In the genomic region with DNA sequence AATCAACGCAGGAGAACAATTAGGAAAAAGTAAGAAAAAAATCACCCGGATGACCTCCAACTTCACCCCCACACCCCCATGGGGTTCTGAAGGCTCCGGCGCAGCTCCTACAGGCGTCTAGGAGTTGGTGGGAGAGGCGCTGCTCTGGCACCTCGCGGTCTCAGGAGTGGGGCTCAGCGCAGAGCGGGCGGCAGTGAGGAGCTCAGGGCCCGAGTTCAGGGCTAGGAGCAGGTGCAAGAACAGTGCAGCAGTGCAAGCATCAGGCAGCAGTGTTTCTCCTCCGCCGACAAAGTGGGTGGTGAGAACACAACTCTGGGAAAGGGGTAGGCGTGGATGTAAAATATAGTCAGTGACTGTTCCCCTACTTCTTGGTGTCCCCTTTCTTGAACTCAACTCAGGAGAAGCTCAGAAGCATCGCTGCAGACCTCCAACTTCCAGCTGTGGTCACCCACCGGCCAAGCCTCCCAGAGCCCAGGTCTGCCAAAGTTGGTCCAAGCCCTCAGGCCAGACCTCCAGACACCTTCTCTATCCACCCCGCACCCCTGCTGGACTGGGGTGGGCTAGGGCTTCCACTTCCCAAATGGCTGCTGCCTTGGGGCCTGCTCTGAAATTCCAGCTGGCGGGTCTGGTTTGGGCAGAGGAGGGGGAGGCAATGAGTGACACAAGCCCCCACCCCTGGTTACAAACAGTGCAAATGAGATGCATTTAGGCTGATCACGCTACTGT, we compare ENCODE assay signal across 1 cellular context.
TF ChIP-seq lines count a peak whose summit lies in the region.

No MANE protein-coding gene starts in this region.

TF ChIP-seq in neural cell, 6 proteins besides CTCF, POLR2A, EP300 and RAD21:
- no peak for TF ChIP-seq EZH2 (IDR thresholded peaks at IDR 0.05; ENCODE audit: borderline replicate concordance, insufficient read depth, low read length, poor library complexity, severe bottlenecking)
- no peak for TF ChIP-seq TAF1 (IDR thresholded peaks at IDR 0.05; ENCODE audit: low read depth)
- TF ChIP-seq, protein P1, sequence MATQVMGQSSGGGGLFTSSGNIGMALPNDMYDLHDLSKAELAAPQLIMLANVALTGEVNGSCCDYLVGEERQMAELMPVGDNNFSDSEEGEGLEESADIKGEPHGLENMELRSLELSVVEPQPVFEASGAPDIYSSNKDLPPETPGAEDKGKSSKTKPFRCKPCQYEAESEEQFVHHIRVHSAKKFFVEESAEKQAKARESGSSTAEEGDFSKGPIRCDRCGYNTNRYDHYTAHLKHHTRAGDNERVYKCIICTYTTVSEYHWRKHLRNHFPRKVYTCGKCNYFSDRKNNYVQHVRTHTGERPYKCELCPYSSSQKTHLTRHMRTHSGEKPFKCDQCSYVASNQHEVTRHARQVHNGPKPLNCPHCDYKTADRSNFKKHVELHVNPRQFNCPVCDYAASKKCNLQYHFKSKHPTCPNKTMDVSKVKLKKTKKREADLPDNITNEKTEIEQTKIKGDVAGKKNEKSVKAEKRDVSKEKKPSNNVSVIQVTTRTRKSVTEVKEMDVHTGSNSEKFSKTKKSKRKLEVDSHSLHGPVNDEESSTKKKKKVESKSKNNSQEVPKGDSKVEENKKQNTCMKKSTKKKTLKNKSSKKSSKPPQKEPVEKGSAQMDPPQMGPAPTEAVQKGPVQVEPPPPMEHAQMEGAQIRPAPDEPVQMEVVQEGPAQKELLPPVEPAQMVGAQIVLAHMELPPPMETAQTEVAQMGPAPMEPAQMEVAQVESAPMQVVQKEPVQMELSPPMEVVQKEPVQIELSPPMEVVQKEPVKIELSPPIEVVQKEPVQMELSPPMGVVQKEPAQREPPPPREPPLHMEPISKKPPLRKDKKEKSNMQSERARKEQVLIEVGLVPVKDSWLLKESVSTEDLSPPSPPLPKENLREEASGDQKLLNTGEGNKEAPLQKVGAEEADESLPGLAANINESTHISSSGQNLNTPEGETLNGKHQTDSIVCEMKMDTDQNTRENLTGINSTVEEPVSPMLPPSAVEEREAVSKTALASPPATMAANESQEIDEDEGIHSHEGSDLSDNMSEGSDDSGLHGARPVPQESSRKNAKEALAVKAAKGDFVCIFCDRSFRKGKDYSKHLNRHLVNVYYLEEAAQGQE (IDR thresholded peaks at IDR 0.05; ENCODE audit: borderline replicate concordance) = no peak
- peak; percentile 6 for TF ChIP-seq POLR2AphosphoS5 (IDR thresholded peaks at IDR 0.05)
- TF ChIP-seq SMC3 (conservative IDR thresholded peaks at IDR 0.05; ENCODE audit: poor library complexity) = no peak
- no peak for TF ChIP-seq MXI1 (conservative IDR thresholded peaks at IDR 0.05; ENCODE audit: poor library complexity, severe bottlenecking)
